In genomic region chr19:10230904-10231623, GRCh38 we compare ENCODE assay signal across 1 cellular context.
TF ChIP-seq lines count a peak whose summit lies in the region.

Gene S1PR2 (minus strand): TSS chr19:10231331. CDS start chr19:10224905, 6,426 bp downstream.

TF ChIP-seq in K562, 482 proteins besides CTCF, POLR2A, EP300 and RAD21 (continued from another document and continues in another):
- TF ChIP-seq HOMEZ (CRISPR knock-in tag; IDR thresholded peaks at IDR 0.05) = no peak
- TF ChIP-seq MCM3 (IDR thresholded peaks at IDR 0.05) = no peak
- TF ChIP-seq CEBPG (CRISPR knock-in tag; IDR thresholded peaks at IDR 0.05) = no peak; the same call in 1 of the 2 replicates
- no peak for TF ChIP-seq CEBPG (tag; conservative IDR thresholded peaks at IDR 0.05 in 1 of 2, IDR thresholded peaks at IDR 0.05 in 1 of 2)
- TF ChIP-seq, protein P1, sequence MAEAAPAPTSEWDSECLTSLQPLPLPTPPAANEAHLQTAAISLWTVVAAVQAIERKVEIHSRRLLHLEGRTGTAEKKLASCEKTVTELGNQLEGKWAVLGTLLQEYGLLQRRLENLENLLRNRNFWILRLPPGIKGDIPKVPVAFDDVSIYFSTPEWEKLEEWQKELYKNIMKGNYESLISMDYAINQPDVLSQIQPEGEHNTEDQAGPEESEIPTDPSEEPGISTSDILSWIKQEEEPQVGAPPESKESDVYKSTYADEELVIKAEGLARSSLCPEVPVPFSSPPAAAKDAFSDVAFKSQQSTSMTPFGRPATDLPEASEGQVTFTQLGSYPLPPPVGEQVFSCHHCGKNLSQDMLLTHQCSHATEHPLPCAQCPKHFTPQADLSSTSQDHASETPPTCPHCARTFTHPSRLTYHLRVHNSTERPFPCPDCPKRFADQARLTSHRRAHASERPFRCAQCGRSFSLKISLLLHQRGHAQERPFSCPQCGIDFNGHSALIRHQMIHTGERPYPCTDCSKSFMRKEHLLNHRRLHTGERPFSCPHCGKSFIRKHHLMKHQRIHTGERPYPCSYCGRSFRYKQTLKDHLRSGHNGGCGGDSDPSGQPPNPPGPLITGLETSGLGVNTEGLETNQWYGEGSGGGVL (CRISPR knock-in tag; IDR thresholded peaks at IDR 0.05) = no peak
- TF ChIP-seq RAD51 (IDR thresholded peaks at IDR 0.05; ENCODE audit: borderline replicate concordance, low read depth) = no peak
- peak; percentile 71 for TF ChIP-seq SMAD4 (CRISPR knock-in tag; conservative IDR thresholded peaks at IDR 0.05)
- TF ChIP-seq KLF6 (CRISPR knock-in tag; IDR thresholded peaks at IDR 0.05; ENCODE audit: borderline replicate concordance) = no peak
- TF ChIP-seq MED1 (CRISPR knock-in tag; IDR thresholded peaks at IDR 0.05; ENCODE audit: borderline replicate concordance) = no peak
- no peak for TF ChIP-seq NFIC (IDR thresholded peaks at IDR 0.05)
- no peak for TF ChIP-seq ZNF239 (CRISPR knock-in tag; IDR thresholded peaks at IDR 0.05)
- no peak for TF ChIP-seq DMBX1 (CRISPR knock-in tag; IDR thresholded peaks at IDR 0.05; ENCODE audit: borderline replicate concordance)
- TF ChIP-seq BRD4 (IDR thresholded peaks at IDR 0.05) = no peak
- no peak for TF ChIP-seq ZNF121 (CRISPR knock-in tag; conservative IDR thresholded peaks at IDR 0.05)
- TF ChIP-seq CBX5 (IDR thresholded peaks at IDR 0.05; ENCODE audit: borderline replicate concordance, low read depth) = no peak
- TF ChIP-seq ELF1 (tag; IDR thresholded peaks at IDR 0.05) = no peak
- TF ChIP-seq ZFP36 (IDR thresholded peaks at IDR 0.05; ENCODE audit: low read depth, low read length, partially characterized antibody) = no peak
- no peak for TF ChIP-seq ID3 (CRISPR knock-in tag; IDR thresholded peaks at IDR 0.05)
- TF ChIP-seq ID3 (tag; IDR thresholded peaks at IDR 0.05) = no peak
- no peak for TF ChIP-seq KAT2B (IDR thresholded peaks at IDR 0.05; ENCODE audit: low read depth, low read length)
- peak; percentile 27 for TF ChIP-seq CCNT2 (IDR thresholded peaks at IDR 0.05; ENCODE audit: borderline replicate concordance, extremely low read depth, insufficient read length, low read depth, low read length)
- no peak for TF ChIP-seq RBM14 (IDR thresholded peaks at IDR 0.05; ENCODE audit: borderline replicate concordance, insufficient read depth, low read depth, low read length)
- no peak for TF ChIP-seq ZNF318 (IDR thresholded peaks at IDR 0.05; ENCODE audit: borderline replicate concordance in 1 of 2, low read depth in 1 of 2)
- no peak for TF ChIP-seq BMI1 (IDR thresholded peaks at IDR 0.05; ENCODE audit: low read length)
- TF ChIP-seq, protein P2, sequence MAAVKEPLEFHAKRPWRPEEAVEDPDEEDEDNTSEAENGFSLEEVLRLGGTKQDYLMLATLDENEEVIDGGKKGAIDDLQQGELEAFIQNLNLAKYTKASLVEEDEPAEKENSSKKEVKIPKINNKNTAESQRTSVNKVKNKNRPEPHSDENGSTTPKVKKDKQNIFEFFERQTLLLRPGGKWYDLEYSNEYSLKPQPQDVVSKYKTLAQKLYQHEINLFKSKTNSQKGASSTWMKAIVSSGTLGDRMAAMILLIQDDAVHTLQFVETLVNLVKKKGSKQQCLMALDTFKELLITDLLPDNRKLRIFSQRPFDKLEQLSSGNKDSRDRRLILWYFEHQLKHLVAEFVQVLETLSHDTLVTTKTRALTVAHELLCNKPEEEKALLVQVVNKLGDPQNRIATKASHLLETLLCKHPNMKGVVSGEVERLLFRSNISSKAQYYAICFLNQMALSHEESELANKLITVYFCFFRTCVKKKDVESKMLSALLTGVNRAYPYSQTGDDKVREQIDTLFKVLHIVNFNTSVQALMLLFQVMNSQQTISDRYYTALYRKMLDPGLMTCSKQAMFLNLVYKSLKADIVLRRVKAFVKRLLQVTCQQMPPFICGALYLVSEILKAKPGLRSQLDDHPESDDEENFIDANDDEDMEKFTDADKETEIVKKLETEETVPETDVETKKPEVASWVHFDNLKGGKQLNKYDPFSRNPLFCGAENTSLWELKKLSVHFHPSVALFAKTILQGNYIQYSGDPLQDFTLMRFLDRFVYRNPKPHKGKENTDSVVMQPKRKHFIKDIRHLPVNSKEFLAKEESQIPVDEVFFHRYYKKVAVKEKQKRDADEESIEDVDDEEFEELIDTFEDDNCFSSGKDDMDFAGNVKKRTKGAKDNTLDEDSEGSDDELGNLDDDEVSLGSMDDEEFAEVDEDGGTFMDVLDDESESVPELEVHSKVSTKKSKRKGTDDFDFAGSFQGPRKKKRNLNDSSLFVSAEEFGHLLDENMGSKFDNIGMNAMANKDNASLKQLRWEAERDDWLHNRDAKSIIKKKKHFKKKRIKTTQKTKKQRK (IDR thresholded peaks at IDR 0.05; ENCODE audit: borderline replicate concordance, low read depth, low read length) = no peak
- no peak for TF ChIP-seq RNF219 (CRISPR knock-in tag; IDR thresholded peaks at IDR 0.05)
- TF ChIP-seq PRMT5 (CRISPR knock-in tag; IDR thresholded peaks at IDR 0.05) = no peak
- TF ChIP-seq CBFB (CRISPR knock-in tag; IDR thresholded peaks at IDR 0.05) = no peak
- no peak for TF ChIP-seq ZNF347 (CRISPR knock-in tag; IDR thresholded peaks at IDR 0.05; ENCODE audit: low read depth)
- TF ChIP-seq CREB3 (tag; conservative IDR thresholded peaks at IDR 0.05; ENCODE audit: low read depth) = no peak
- TF ChIP-seq, protein P3, sequence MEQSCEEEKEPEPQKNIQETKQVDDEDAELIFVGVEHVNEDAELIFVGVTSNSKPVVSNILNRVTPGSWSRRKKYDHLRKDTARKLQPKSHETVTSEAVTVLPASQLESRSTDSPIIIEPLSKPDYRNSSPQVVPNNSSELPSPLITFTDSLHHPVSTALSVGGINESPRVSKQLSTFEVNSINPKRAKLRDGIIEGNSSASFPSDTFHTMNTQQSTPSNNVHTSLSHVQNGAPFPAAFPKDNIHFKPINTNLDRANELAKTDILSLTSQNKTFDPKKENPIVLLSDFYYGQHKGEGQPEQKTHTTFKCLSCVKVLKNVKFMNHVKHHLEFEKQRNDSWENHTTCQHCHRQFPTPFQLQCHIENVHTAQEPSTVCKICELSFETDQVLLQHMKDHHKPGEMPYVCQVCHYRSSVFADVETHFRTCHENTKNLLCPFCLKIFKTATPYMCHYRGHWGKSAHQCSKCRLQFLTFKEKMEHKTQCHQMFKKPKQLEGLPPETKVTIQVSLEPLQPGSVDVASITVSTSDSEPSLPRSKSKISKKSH (CRISPR knock-in tag; IDR thresholded peaks at IDR 0.05) = no peak
- TF ChIP-seq, protein P4, sequence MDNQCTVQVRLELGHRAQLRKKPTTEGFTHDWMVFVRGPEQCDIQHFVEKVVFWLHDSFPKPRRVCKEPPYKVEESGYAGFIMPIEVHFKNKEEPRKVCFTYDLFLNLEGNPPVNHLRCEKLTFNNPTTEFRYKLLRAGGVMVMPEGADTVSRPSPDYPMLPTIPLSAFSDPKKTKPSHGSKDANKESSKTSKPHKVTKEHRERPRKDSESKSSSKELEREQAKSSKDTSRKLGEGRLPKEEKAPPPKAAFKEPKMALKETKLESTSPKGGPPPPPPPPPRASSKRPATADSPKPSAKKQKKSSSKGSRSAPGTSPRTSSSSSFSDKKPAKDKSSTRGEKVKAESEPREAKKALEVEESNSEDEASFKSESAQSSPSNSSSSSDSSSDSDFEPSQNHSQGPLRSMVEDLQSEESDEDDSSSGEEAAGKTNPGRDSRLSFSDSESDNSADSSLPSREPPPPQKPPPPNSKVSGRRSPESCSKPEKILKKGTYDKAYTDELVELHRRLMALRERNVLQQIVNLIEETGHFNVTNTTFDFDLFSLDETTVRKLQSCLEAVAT (IDR thresholded peaks at IDR 0.05) = no peak
- TF ChIP-seq ZNF76 (CRISPR knock-in tag; IDR thresholded peaks at IDR 0.05; ENCODE audit: borderline replicate concordance) = no peak
- no peak for TF ChIP-seq ZNF23 (CRISPR knock-in tag; IDR thresholded peaks at IDR 0.05)
- TF ChIP-seq ZNF644 (tag; IDR thresholded peaks at IDR 0.05; ENCODE audit: low read depth) = no peak
- TF ChIP-seq, protein P5, sequence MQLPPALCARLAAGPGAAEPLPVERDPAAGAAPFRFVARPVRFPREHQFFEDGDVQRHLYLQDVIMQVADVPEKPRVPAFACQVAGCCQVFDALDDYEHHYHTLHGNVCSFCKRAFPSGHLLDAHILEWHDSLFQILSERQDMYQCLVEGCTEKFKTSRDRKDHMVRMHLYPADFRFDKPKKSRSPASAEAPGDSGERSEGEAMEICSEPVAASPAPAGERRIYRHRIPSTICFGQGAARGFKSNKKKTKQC (CRISPR knock-in tag; IDR thresholded peaks at IDR 0.05) = no peak
- TF ChIP-seq NUFIP1 (IDR thresholded peaks at IDR 0.05; ENCODE audit: partially characterized antibody) = no peak
- no peak for TF ChIP-seq NFE2L1 (tag; IDR thresholded peaks at IDR 0.05; ENCODE audit: borderline replicate concordance, low read depth)
